ENCODE assay signal across 28 cellular contexts in genomic region chr7:155289107-155289506, GRCh38.
"Had no signal": no experiment of that assay in that cellular context is flagged by ENCODE, and none has a peak within 500 bp of the region (broad histone marks: within the 10 kb centered on the region; RNA-seq: fewer than 3 reads in every experiment).

No MANE protein-coding gene starts in this region.

- H3K9me3 ChIP-seq: esophagus squamous epithelium, psoas muscle, sigmoid colon, suprapubic skin, tibial artery, upper lobe of right lung had no signal

- DNase-seq: activated CD4-positive, alpha-beta T cell treated with anti-CD3 and anti-CD28 coated beads, Interleukin-2, amount 10 ng/mL, durations not matched to agents 24 days and 14 days; activated CD4-positive, CD25-positive, alpha-beta regulatory T cell treated with anti-CD3 and anti-CD28 coated beads, Interleukin-2, amount 50 U/mL, for 72 hours; activated CD8-positive, alpha-beta T cell treated with anti-CD3 and anti-CD28 coated beads for 36 hours; activated naive CD4-positive, alpha-beta T cell; activated T-cell treated with anti-CD3 and anti-CD28 coated beads for 4 hours; activated T-cell treated with anti-CD3 and anti-CD28 coated beads, Interleukin-2, amount 50 U/mL, for 72 hours; anterior cingulate cortex; effector CD8-positive, alpha-beta T cell; esophagus squamous epithelium; foreskin melanocyte; left ventricle myocardium superior; nucleus accumbens; psoas muscle; sigmoid colon; small intestine; stimulated activated CD4-positive, alpha-beta T cell treated with anti-CD3 and anti-CD28 coated beads, Interleukin-4, amount 100 ng/mL, for 24 hours; stimulated activated naive B cell treated with anti-CD40 and anti-IgM and Interleukin-4, amounts not matched to agents 10 μg/mL and 1 μg/mL and 100 μg/mL, for 72 hours; T-helper 17 cell; T1000; tibial artery; upper lobe of right lung had no signal

- H3K4me1 ChIP-seq: esophagus squamous epithelium, parathyroid adenoma, psoas muscle, sigmoid colon, suprapubic skin, tibial artery, upper lobe of right lung had no signal

- H3K27ac ChIP-seq: epithelial cell of prostate, esophagus squamous epithelium, parathyroid adenoma, psoas muscle, sigmoid colon, suprapubic skin, tibial artery, upper lobe of right lung had no signal

- FAIRE-seq: bronchial epithelial cell, endometrium, small intestine had no signal

- ATAC-seq: activated CD8-positive, alpha-beta T cell treated with anti-CD3 and anti-CD28 coated beads for 36 hours; activated T-cell treated with anti-CD3 and anti-CD28 coated beads, Interleukin-2, amount 50 U/mL, for 72 hours; left ventricle myocardium superior; psoas muscle; stimulated activated naive B cell treated with anti-CD40 and anti-IgM and Interleukin-4, amounts not matched to agents 10 μg/mL and 1 μg/mL and 100 μg/mL, for 72 hours; T-helper 17 cell; upper lobe of right lung had no signal

- H3K27me3 Mint-ChIP-seq: activated CD4-positive, alpha-beta T cell treated with anti-CD3 and anti-CD28 coated beads, Interleukin-2, amount 10 ng/mL, durations not matched to agents 24 days and 14 days; activated CD8-positive, alpha-beta T cell treated with anti-CD3 and anti-CD28 coated beads for 36 hours; activated naive CD8-positive, alpha-beta T cell had no signal

- H3K4me3 Mint-ChIP-seq: activated CD4-positive, alpha-beta T cell treated with anti-CD3 and anti-CD28 coated beads, Interleukin-2, amount 10 ng/mL, durations not matched to agents 24 days and 14 days; activated CD8-positive, alpha-beta T cell treated with anti-CD3 and anti-CD28 coated beads for 36 hours; activated naive CD8-positive, alpha-beta T cell; activated T-cell treated with anti-CD3 and anti-CD28 coated beads, Interleukin-2, amount 50 U/mL, for 72 hours; central memory CD8-positive, alpha-beta T cell; stimulated activated naive B cell treated with anti-CD40 and anti-IgM and Interleukin-4, amounts not matched to agents 10 μg/mL and 1 μg/mL and 100 μg/mL, for 72 hours; T-helper 17 cell had no signal

- H3K9me3 Mint-ChIP-seq: activated CD8-positive, alpha-beta T cell treated with anti-CD3 and anti-CD28 coated beads for 36 hours; activated T-cell treated with anti-CD3 and anti-CD28 coated beads, Interleukin-2, amount 50 U/mL, for 72 hours; central memory CD8-positive, alpha-beta T cell had no signal

- H3K4me3 ChIP-seq: esophagus squamous epithelium, psoas muscle, sigmoid colon, suprapubic skin, tibial artery, upper lobe of right lung had no signal

- H3K27me3 ChIP-seq: suprapubic skin, upper lobe of right lung had no signal

- H3K36me3 Mint-ChIP-seq: activated naive CD8-positive, alpha-beta T cell had no signal

- H3K36me3 ChIP-seq: esophagus squamous epithelium, sigmoid colon, suprapubic skin, tibial artery, upper lobe of right lung had no signal

- H3K27ac Mint-ChIP-seq: activated CD4-positive, alpha-beta T cell treated with anti-CD3 and anti-CD28 coated beads, Interleukin-2, amount 10 ng/mL, durations not matched to agents 24 days and 14 days; activated CD8-positive, alpha-beta T cell treated with anti-CD3 and anti-CD28 coated beads for 36 hours; activated naive CD8-positive, alpha-beta T cell; activated T-cell treated with anti-CD3 and anti-CD28 coated beads, Interleukin-2, amount 50 U/mL, for 72 hours; T-helper 17 cell had no signal

- H3K9ac ChIP-seq: parathyroid adenoma had no signal

- H3K79me2 ChIP-seq: parathyroid adenoma had no signal

- H2AFZ ChIP-seq: parathyroid adenoma had no signal
